ENCODE assay signal across 25 cellular contexts in genomic region chr2:151114934-151115333, GRCh38.
"Had no signal": no experiment of that assay in that cellular context is flagged by ENCODE, and none has a peak within 500 bp of the region (broad histone marks: within the 10 kb centered on the region; RNA-seq: fewer than 3 reads in every experiment).

No MANE protein-coding gene starts in this region.

- FAIRE-seq: bronchial epithelial cell, keratinocyte had no signal

- H3K4me3 Mint-ChIP-seq: activated T-helper 17 cell treated with anti-CD3 and anti-CD28 coated beads, Interleukin-2, amount 50 U/mL, for 72 hours; dendritic cell treated with granulocyte-macrophage colony-stimulating factor and Interleukin-4, amounts not matched to agents 40 ng/mL and 50 ng/mL, for 4 days; memory B cell; naive B cell; T-cell; T-helper 2 cell treated with Interferon-gamma antibody and Interleukin-4, amounts not matched to agents 5 μg/mL and 100 μg/mL, for 36 hours had no signal

- H3K36me3 ChIP-seq: ascending aorta, heart right ventricle, sigmoid colon, upper lobe of right lung had no signal

- H3K9ac ChIP-seq: parathyroid adenoma had no signal

- DNase-seq: activated CD4-positive, alpha-beta T cell treated with anti-CD3 and anti-CD28 coated beads, Interleukin-2, amount 50 U/mL, for 1 hour; activated T-cell treated with anti-CD3 and anti-CD28 coated beads, Interleukin-2, amount 50 U/mL, for 1 hour; cerebellar nuclear complex; effector CD8-positive, alpha-beta T cell; heart right ventricle; left colon; naive B cell; nucleus accumbens; sigmoid colon; stimulated activated CD4-positive, alpha-beta T cell treated with anti-CD3 and anti-CD28 coated beads, Interleukin-4, amount 100 ng/mL, for 4 hours; stimulated activated naive CD8-positive, alpha-beta T cell treated with anti-CD3 and anti-CD28 coated beads, Interleukin-15, Interleukin-2, amounts not matched to agents 100 U/mL and 50 U/mL, for 24 hours; T-cell; upper lobe of right lung had no signal

- ATAC-seq: activated CD4-positive, CD25-positive, alpha-beta regulatory T cell treated with anti-CD3 and anti-CD28 coated beads, Interleukin-2, amount 50 U/mL, for 24 hours; activated naive CD4-positive, alpha-beta T cell treated with anti-CD3 and anti-CD28 coated beads, Interleukin-2, amount 50 U/mL, for 72 hours; activated T-helper 17 cell treated with anti-CD3 and anti-CD28 coated beads, Interleukin-2, amount 50 U/mL, for 72 hours; heart right ventricle; left colon; SK-N-SH treated with all-trans-retinoic acid at 6 μM for 48 hours; stimulated activated naive CD8-positive, alpha-beta T cell treated with anti-CD3 and anti-CD28 coated beads, Interleukin-15, Interleukin-2, amounts not matched to agents 100 U/mL and 50 U/mL, for 24 hours; T-cell; upper lobe of right lung had no signal

- H3K4me1 ChIP-seq: ascending aorta, heart right ventricle, parathyroid adenoma, sigmoid colon, upper lobe of right lung had no signal

- H3K27me3 ChIP-seq: ascending aorta, heart right ventricle, sigmoid colon, upper lobe of right lung had no signal

- H3K27ac Mint-ChIP-seq: activated naive CD4-positive, alpha-beta T cell treated with anti-CD3 and anti-CD28 coated beads, Interleukin-2, amount 50 U/mL, for 72 hours; activated T-helper 17 cell treated with anti-CD3 and anti-CD28 coated beads, Interleukin-2, amount 50 U/mL, for 72 hours; dendritic cell treated with granulocyte-macrophage colony-stimulating factor and Interleukin-4, amounts not matched to agents 40 ng/mL and 50 ng/mL, for 4 days; memory B cell; naive B cell; T-cell; T-helper 2 cell treated with Interferon-gamma antibody and Interleukin-4, amounts not matched to agents 5 μg/mL and 100 μg/mL, for 36 hours had no signal

- H3K27me3 Mint-ChIP-seq: dendritic cell treated with granulocyte-macrophage colony-stimulating factor and Interleukin-4, amounts not matched to agents 40 ng/mL and 50 ng/mL, for 4 days had no signal

- H3K4me1 Mint-ChIP-seq: activated T-helper 17 cell treated with anti-CD3 and anti-CD28 coated beads, Interleukin-2, amount 50 U/mL, for 72 hours; memory B cell; naive B cell; T-cell had no signal

- H3K79me2 ChIP-seq: parathyroid adenoma had no signal

- H3K27ac ChIP-seq: ascending aorta, heart right ventricle, parathyroid adenoma, sigmoid colon, upper lobe of right lung, VCaP had no signal

- H3K36me3 Mint-ChIP-seq: activated naive CD4-positive, alpha-beta T cell treated with anti-CD3 and anti-CD28 coated beads, Interleukin-2, amount 50 U/mL, for 72 hours; memory B cell; T-cell had no signal

- H3K9me3 Mint-ChIP-seq: activated naive CD4-positive, alpha-beta T cell treated with anti-CD3 and anti-CD28 coated beads, Interleukin-2, amount 50 U/mL, for 72 hours; T-helper 2 cell treated with Interferon-gamma antibody and Interleukin-4, amounts not matched to agents 5 μg/mL and 100 μg/mL, for 36 hours had no signal

- H2AFZ ChIP-seq: parathyroid adenoma had no signal

- H3K4me3 ChIP-seq: ascending aorta, heart right ventricle, sigmoid colon, upper lobe of right lung had no signal

- H3K9me3 ChIP-seq: ascending aorta, upper lobe of right lung had no signal
